21 cellular contexts compared by ENCODE assay signal in the genomic region with DNA sequence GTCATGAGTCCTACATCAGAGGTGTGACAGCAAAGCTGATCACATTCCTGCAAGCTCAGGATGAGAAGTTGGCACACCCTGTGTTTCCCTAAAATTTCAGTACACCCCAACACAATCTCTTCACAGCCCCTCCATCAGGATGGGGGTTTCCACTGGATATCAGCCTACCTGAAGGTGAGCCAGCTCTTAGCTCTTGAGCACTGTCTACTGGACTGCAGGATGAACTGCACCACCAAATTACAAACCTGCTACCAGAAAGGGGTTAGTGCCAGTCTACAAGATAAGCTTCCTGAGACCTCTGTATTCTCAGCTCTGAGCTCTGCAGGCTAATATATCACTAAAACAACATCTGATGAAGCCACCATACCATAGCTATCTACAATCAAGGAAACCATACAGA.
DNase-seq lines count a peak whose midpoint lies in the region; ATAC-seq and TF ChIP-seq lines count a peak whose summit lies in the region.
"Had no signal": no experiment of that assay in that cellular context is flagged by ENCODE, and none has a peak within 500 bp of the region (broad histone marks: within the 10 kb centered on the region; RNA-seq: fewer than 3 reads in every experiment).

No MANE protein-coding gene starts in this region.

- no peaks in the 10 kb centered on the region for H3K27me3 ChIP-seq in PC-3 (ENCODE audit: low read length)
- H3K27me3 ChIP-seq: cardiac muscle cell, SJCRH30, vagina had no signal

- no TSS peak for BruUV-seq in PC-3 (replicated peaks; lab: Mats Ljungman, UMichigan)

- no peaks in the 10 kb centered on the region for H4K20me1 ChIP-seq in PC-3 (ENCODE audit: low read length)

- intact Hi-C loops in PC-3 (cut with micrococcal nuclease) (no loop called here), CD14-positive monocyte (cut with micrococcal nuclease) (no loop called here)

- no peak overlapping the region for H3K27ac ChIP-seq in PC-3 (ENCODE audit: low read length)
- H3K27ac ChIP-seq: cardiac muscle cell, lower lobe of right lung, SJCRH30, vagina had no signal

- H3K27ac Mint-ChIP-seq in T-helper 17 cell (no peak overlapping the region), CD14-positive monocyte (no peak overlapping the region)
- H3K27ac Mint-ChIP-seq: IgD-negative memory B cell, natural killer cell had no signal

- no peaks in the 10 kb centered on the region for H3K9me2 ChIP-seq in PC-3 (replicated peaks; ENCODE audit: low read length)

- H3K4me1 Mint-ChIP-seq in T-helper 17 cell (no peaks in the 10 kb centered on the region), CD14-positive monocyte (no peaks in the 10 kb centered on the region)
- H3K4me1 Mint-ChIP-seq: IgD-negative memory B cell, natural killer cell had no signal

- no peak overlapping the region for H3K4me3 ChIP-seq in PC-3 (ENCODE audit: low read length)
- H3K4me3 ChIP-seq: cardiac muscle cell, lower lobe of right lung, SJCRH30, vagina had no signal

- H3K9me3 Mint-ChIP-seq in CD14-positive monocyte, result peaks cover 0 to 18% (median 5%) of the 10 kb centered on the region in 7 donors

- no peaks in the 10 kb centered on the region for H3K36me3 ChIP-seq in PC-3 (ENCODE audit: low read depth, low read length)
- H3K36me3 ChIP-seq: cardiac muscle cell, lower lobe of right lung, SJCRH30, vagina had no signal

- H2AFZ ChIP-seq in PC-3 (ENCODE audit: low read length), result no peak overlapping the region

- H3K4me1 ChIP-seq in PC-3 (ENCODE audit: insufficient read depth, low read length), result no peaks in the 10 kb centered on the region
- H3K4me1 ChIP-seq: lower lobe of right lung, SJCRH30, vagina had no signal

- no peak overlapping the region for H3K4me2 ChIP-seq in PC-3 (ENCODE audit: low read length)

- POLR2A ChIA-PET in PC-3 (lab: Charles Lee; ENCODE audit: unreplicated experiment), result no interaction called here

- H3K9me3 ChIP-seq in PC-3 (ENCODE audit: low read length) (no peaks in the 10 kb centered on the region), T-helper 17 cell (ENCODE audit: control insufficient read depth, low read length, poor library complexity, severe bottlenecking) (no peaks in the 10 kb centered on the region)
- H3K9me3 ChIP-seq: lower lobe of right lung, SJCRH30, vagina had no signal

- H3K27me3 Mint-ChIP-seq in T-helper 17 cell (no peaks in the 10 kb centered on the region), CD14-positive monocyte (ENCODE audit: low read depth in 3 of 3) (no peaks in the 10 kb centered on the region)
- H3K27me3 Mint-ChIP-seq: IgD-negative memory B cell had no signal

- H3K4me3 Mint-ChIP-seq in T-helper 17 cell (no peak overlapping the region), CD14-positive monocyte (no peak overlapping the region)
- H3K4me3 Mint-ChIP-seq: activated T-cell treated with anti-CD3 and anti-CD28 coated beads, Interleukin-2, amount 50 U/mL, for 4 hours; IgD-negative memory B cell; natural killer cell had no signal

- peak; percentile 1 for DNase-seq in EL
- DNase-seq in PC-3, result no peak
- DNase-seq in islet precursor cell, result peak; percentile 52
- no peak for DNase-seq in T-helper 17 cell
- no peak for DNase-seq in GM13976 (ENCODE audit: low spot score)
- no peak for DNase-seq in CD14-positive monocyte (ENCODE audit: low spot score)
- DNase-seq: activated CD4-positive, alpha-beta T cell treated with anti-CD3 and anti-CD28 coated beads, Interleukin-2, amount 50 U/mL, for 4 hours; activated T-cell treated with anti-CD3 and anti-CD28 coated beads, Interleukin-2, amount 50 U/mL, for 4 hours; DMS 273 treated with DMSO at 0.1 percent for 48 hours; effector memory CD4-positive, alpha-beta T cell; GOT3; lower lobe of right lung; natural killer cell; NCI-H1105 treated with DMSO at 0.1 percent for 48 hours; NK-92 treated with Interleukin-12 subunit alpha and Interleukin-12 subunit beta, amount 100 ng/mL, for 24 hours had no signal

- CTCF ChIA-PET in PC-3 (lab: Charles Lee), result no interaction called here

- no peak overlapping the region for H3K9ac ChIP-seq in PC-3 (ENCODE audit: low read length)

- H3F3A ChIP-seq in PC-3 (ENCODE audit: low read length, unreplicated experiment), result no peaks in the 10 kb centered on the region

- in situ Hi-C loops in GM13976 (cut with MboI; ENCODE audit: low sequenced_read_pairs, unreplicated experiment), result no loop called here

- no peaks in the 10 kb centered on the region for H3K36me3 Mint-ChIP-seq in T-helper 17 cell (ENCODE audit: low read depth)
- no peaks in the 10 kb centered on the region for H3K36me3 Mint-ChIP-seq in CD14-positive monocyte
- H3K36me3 Mint-ChIP-seq: IgD-negative memory B cell had no signal

- TF ChIP-seq CTCF in PC-3 (conservative IDR thresholded peaks at IDR 0.05; ENCODE audit: low read depth, low read length) (peak; percentile 27; the same call in 1 of the 2 replicates), GM13976 (IDR thresholded peaks at IDR 0.05; ENCODE audit: borderline replicate concordance, control extremely low read depth, extremely low read depth, insufficient read depth, missing control alignments) (no peak), CD14-positive monocyte (IDR thresholded peaks at IDR 0.05) (no peak)

- H3K79me2 ChIP-seq in PC-3 (ENCODE audit: low read length), result no peaks in the 10 kb centered on the region

- peak; percentile 67 for ATAC-seq in HG02610 (IDR thresholded peaks at IDR 0.05; ENCODE audit: unreplicated experiment)
- no peak for ATAC-seq in PC-3
- no peak for ATAC-seq in GM18517 (IDR thresholded peaks at IDR 0.05; ENCODE audit: unreplicated experiment)
- ATAC-seq in T-helper 17 cell, result no peak
- ATAC-seq: activated T-cell treated with anti-CD3 and anti-CD28 coated beads, Interleukin-2, amount 50 U/mL, for 4 hours; natural killer cell had no signal

Comparison
In these comparisons a context has a peak if more than half of its experiments do, and no peak if none do; other contexts are left out.
1. DNase-seq: peak in EL (single experiment) and islet precursor cell (single experiment); none in PC-3 (single experiment), T-helper 17 cell (0 of 3), GM13976 (single experiment) and CD14-positive monocyte (single experiment).